In genomic region chr12:2507811-2508210, GRCh38 we compare ENCODE assay signal across 1 cellular context.
TF ChIP-seq lines count a peak whose summit lies in the region.

No MANE protein-coding gene starts in this region.

TF ChIP-seq in GM23338, 12 proteins besides CTCF, POLR2A, EP300 and RAD21 (continued from another document):
- TF ChIP-seq, protein P1, sequence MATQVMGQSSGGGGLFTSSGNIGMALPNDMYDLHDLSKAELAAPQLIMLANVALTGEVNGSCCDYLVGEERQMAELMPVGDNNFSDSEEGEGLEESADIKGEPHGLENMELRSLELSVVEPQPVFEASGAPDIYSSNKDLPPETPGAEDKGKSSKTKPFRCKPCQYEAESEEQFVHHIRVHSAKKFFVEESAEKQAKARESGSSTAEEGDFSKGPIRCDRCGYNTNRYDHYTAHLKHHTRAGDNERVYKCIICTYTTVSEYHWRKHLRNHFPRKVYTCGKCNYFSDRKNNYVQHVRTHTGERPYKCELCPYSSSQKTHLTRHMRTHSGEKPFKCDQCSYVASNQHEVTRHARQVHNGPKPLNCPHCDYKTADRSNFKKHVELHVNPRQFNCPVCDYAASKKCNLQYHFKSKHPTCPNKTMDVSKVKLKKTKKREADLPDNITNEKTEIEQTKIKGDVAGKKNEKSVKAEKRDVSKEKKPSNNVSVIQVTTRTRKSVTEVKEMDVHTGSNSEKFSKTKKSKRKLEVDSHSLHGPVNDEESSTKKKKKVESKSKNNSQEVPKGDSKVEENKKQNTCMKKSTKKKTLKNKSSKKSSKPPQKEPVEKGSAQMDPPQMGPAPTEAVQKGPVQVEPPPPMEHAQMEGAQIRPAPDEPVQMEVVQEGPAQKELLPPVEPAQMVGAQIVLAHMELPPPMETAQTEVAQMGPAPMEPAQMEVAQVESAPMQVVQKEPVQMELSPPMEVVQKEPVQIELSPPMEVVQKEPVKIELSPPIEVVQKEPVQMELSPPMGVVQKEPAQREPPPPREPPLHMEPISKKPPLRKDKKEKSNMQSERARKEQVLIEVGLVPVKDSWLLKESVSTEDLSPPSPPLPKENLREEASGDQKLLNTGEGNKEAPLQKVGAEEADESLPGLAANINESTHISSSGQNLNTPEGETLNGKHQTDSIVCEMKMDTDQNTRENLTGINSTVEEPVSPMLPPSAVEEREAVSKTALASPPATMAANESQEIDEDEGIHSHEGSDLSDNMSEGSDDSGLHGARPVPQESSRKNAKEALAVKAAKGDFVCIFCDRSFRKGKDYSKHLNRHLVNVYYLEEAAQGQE (IDR thresholded peaks at IDR 0.05; ENCODE audit: unreplicated experiment) = no peak
